8 cellular contexts compared by ENCODE assay signal in the genomic region with DNA sequence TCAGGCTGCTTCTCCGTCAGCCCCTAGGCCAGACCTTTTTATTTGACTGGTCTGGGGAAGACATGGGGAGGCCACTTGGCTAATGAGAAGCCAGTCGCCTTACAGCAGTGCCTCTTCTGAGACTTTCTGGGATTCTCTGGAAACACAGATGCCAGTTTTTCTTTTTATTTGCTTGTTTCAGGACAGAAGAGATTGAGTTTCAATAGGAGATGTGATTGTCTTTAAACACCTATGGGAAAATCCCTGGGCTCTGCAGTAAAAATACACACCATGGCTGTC. TPM values are rescaled to one million over a fixed set of nuclear protein-coding genes. Genes with fewer than 3 reads are reported as not detected.
DNase-seq lines count a peak whose midpoint lies in the region; ATAC-seq, FAIRE-seq and TF ChIP-seq lines count a peak whose summit lies in the region.

No MANE protein-coding gene starts in this region.

- peaks cover 3% of the 10 kb centered on the region for H3K27me3 ChIP-seq in astrocyte (ENCODE audit: insufficient read depth, low read length)
- H3K27me3 ChIP-seq in mucosa of stomach (ENCODE audit: control insufficient read depth, insufficient read depth, low read length) = no peaks in the 10 kb centered on the region
- H3K27me3 ChIP-seq in tibial nerve = no peaks in the 10 kb centered on the region
- peaks cover 53% of the 10 kb centered on the region for H3K27me3 ChIP-seq in PC-3 (ENCODE audit: low read length)

- H3K79me2 ChIP-seq in astrocyte (ENCODE audit: insufficient read depth, low read length) (no peaks in the 10 kb centered on the region), PC-3 (ENCODE audit: low read length) (no peaks in the 10 kb centered on the region)

- CTCF ChIA-PET in activated naive CD4-positive, alpha-beta T cell treated with anti-CD3 and anti-CD28 coated beads, Interleukin-2, amount 10 ng/mL, durations not matched to agents 7 days and 5 days (lab: Charles Lee) = interaction anchor here (0.7 to 7.8 kb wide), 9 partner anchors 13 to 198 kb away, joined by 3 to 71 read pairs (median 12); no protein-coding TSS in a partner anchor
- CTCF ChIA-PET in PC-3 (lab: Charles Lee) = interaction anchor here (0.5 to 0.6 kb wide), 2 partner anchors 30 to 51 kb away, joined by 3 read pairs; no protein-coding TSS in a partner anchor

- TF ChIP-seq POLR2A in tibial nerve (IDR thresholded peaks at IDR 0.05) = no peak

- H3F3A ChIP-seq in PC-3 (ENCODE audit: low read length, unreplicated experiment) = no peaks in the 10 kb centered on the region

- H3K27ac ChIP-seq in astrocyte (ENCODE audit: low read depth, low read length) (no peak overlapping the region), tibial nerve (peak overlapping the region; percentile 96 to 99 (median 97)), PC-3 (ENCODE audit: low read length) (no peak overlapping the region)

- no peak for TF ChIP-seq EP300 in tibial nerve (IDR thresholded peaks at IDR 0.05)

- no peak for DNase-seq in activated naive CD4-positive, alpha-beta T cell treated with anti-CD3 and anti-CD28 coated beads, Interleukin-2, amount 10 ng/mL, durations not matched to agents 7 days and 5 days
- no peak for DNase-seq in activated naive CD4-positive, alpha-beta T cell treated with Interleukin-2 at 50 U/mL for 16 hours
- DNase-seq in astrocyte (ENCODE audit: low read depth) (no peak), tibial nerve (ENCODE audit: low spot score in 2 of 2) (no peak), PC-3 (no peak), NCI-H526 treated with DMSO at 0.1 percent for 48 hours (lab: John Stamatoyannopoulos, UW) (no peak)

- FAIRE-seq in astrocyte (lab: Jason Lieb, UNC) = no peak

- H2AFZ ChIP-seq in astrocyte (ENCODE audit: low read depth, low read length) (no peak overlapping the region), PC-3 (ENCODE audit: low read length) (no peak overlapping the region)

- H3K4me3 ChIP-seq in astrocyte (ENCODE audit: insufficient read depth, low read depth, low read length) = no peak overlapping the region
- H3K4me3 ChIP-seq in mucosa of stomach (ENCODE audit: low read length) = peak overlapping the region; percentile 21
- peak overlapping the region; percentile 16 to 31 (median 24) for H3K4me3 ChIP-seq in tibial nerve
- H3K4me3 ChIP-seq in PC-3 (ENCODE audit: low read length) = no peak overlapping the region

- POLR2A ChIA-PET in PC-3 (lab: Charles Lee; ENCODE audit: unreplicated experiment) = no interaction called here

- peak overlapping the region; percentile 76 for H3K4me3 Mint-ChIP-seq in activated naive CD4-positive, alpha-beta T cell treated with anti-CD3 and anti-CD28 coated beads, Interleukin-2, amount 10 ng/mL, durations not matched to agents 7 days and 5 days
- H3K4me3 Mint-ChIP-seq in astrocyte (ENCODE audit: unreplicated experiment) = no peak overlapping the region

- H3K9me3 ChIP-seq in astrocyte (ENCODE audit: insufficient read depth, low read depth, low read length) = no peaks in the 10 kb centered on the region
- no peaks in the 10 kb centered on the region for H3K9me3 ChIP-seq in mucosa of stomach (ENCODE audit: control insufficient read depth, low read length)
- no peaks in the 10 kb centered on the region for H3K9me3 ChIP-seq in tibial nerve
- no peaks in the 10 kb centered on the region for H3K9me3 ChIP-seq in PC-3 (ENCODE audit: low read length)

- no TSS peak for BruUV-seq in PC-3 (replicated peaks; lab: Mats Ljungman, UMichigan)

- peak overlapping the region; percentile 100 for H3K27ac Mint-ChIP-seq in activated naive CD4-positive, alpha-beta T cell treated with anti-CD3 and anti-CD28 coated beads, Interleukin-2, amount 10 ng/mL, durations not matched to agents 7 days and 5 days
- peak overlapping the region; percentile 77 for H3K27ac Mint-ChIP-seq in astrocyte (ENCODE audit: unreplicated experiment)

- H4K20me1 ChIP-seq in astrocyte (ENCODE audit: insufficient read depth, low read length) = no peaks in the 10 kb centered on the region
- no peaks in the 10 kb centered on the region for H4K20me1 ChIP-seq in PC-3 (ENCODE audit: low read length)

- H3K9ac ChIP-seq in astrocyte (ENCODE audit: low read length) (peak overlapping the region; percentile 64), mucosa of stomach (ENCODE audit: low read length) (peak overlapping the region; percentile 75), PC-3 (ENCODE audit: low read length) (no peak overlapping the region)

- WGBS in tibial nerve, 2 donors = 40 to 43% methylated on average over 2 of the region's 2 CpGs

- no peaks in the 10 kb centered on the region for H3K9me2 ChIP-seq in PC-3 (replicated peaks; ENCODE audit: low read length)

- no peaks in the 10 kb centered on the region for H3K27me3 Mint-ChIP-seq in activated naive CD4-positive, alpha-beta T cell treated with anti-CD3 and anti-CD28 coated beads, Interleukin-2, amount 10 ng/mL, durations not matched to agents 7 days and 5 days
- H3K27me3 Mint-ChIP-seq in astrocyte (ENCODE audit: low read depth, unreplicated experiment) = peaks cover 14% of the 10 kb centered on the region

- TF ChIP-seq CTCF in astrocyte (IDR thresholded peaks at IDR 0.05; ENCODE audit: insufficient read depth, low read depth, low read length) = no peak
- no peak for TF ChIP-seq CTCF in tibial nerve (IDR thresholded peaks at IDR 0.05)
- TF ChIP-seq CTCF in PC-3 (conservative IDR thresholded peaks at IDR 0.05; ENCODE audit: low read depth, low read length) = no peak

- no peaks in the 10 kb centered on the region for H3K36me3 Mint-ChIP-seq in activated naive CD4-positive, alpha-beta T cell treated with anti-CD3 and anti-CD28 coated beads, Interleukin-2, amount 10 ng/mL, durations not matched to agents 7 days and 5 days
- H3K36me3 Mint-ChIP-seq in astrocyte (ENCODE audit: low read depth, unreplicated experiment) = no peaks in the 10 kb centered on the region

- intact Hi-C loops in PC-3 (cut with micrococcal nuclease) = no loop called here

- ATAC-seq in PC-3 (no peak), GM21786 (IDR thresholded peaks at IDR 0.05; ENCODE audit: unreplicated experiment) (no peak)

- peaks cover 8% of the 10 kb centered on the region for H3K4me1 ChIP-seq in astrocyte (ENCODE audit: insufficient read depth, low read length)
- peaks cover 68% of the 10 kb centered on the region for H3K4me1 ChIP-seq in mucosa of stomach (ENCODE audit: control insufficient read depth, insufficient read depth, low read length)
- peaks cover 0 to 60% (median 52%) of the 10 kb centered on the region in 4 donors for H3K4me1 ChIP-seq in tibial nerve
- no peaks in the 10 kb centered on the region; the same call in 1 of the 2 replicates for H3K4me1 ChIP-seq in PC-3 (ENCODE audit: insufficient read depth, low read length)

- peaks cover 79% of the 10 kb centered on the region for H3K4me1 Mint-ChIP-seq in activated naive CD4-positive, alpha-beta T cell treated with anti-CD3 and anti-CD28 coated beads, Interleukin-2, amount 10 ng/mL, durations not matched to agents 7 days and 5 days
- peaks cover 5% of the 10 kb centered on the region for H3K4me1 Mint-ChIP-seq in astrocyte (ENCODE audit: low read depth, unreplicated experiment)

- no peaks in the 10 kb centered on the region for H3K9me3 Mint-ChIP-seq in activated naive CD4-positive, alpha-beta T cell treated with anti-CD3 and anti-CD28 coated beads, Interleukin-2, amount 10 ng/mL, durations not matched to agents 7 days and 5 days
- no peaks in the 10 kb centered on the region for H3K9me3 Mint-ChIP-seq in astrocyte (ENCODE audit: unreplicated experiment)

- H3K36me3 ChIP-seq in astrocyte (ENCODE audit: insufficient read depth, low read length) (no peaks in the 10 kb centered on the region), mucosa of stomach (ENCODE audit: control insufficient read depth, insufficient read depth, low read length) (no peaks in the 10 kb centered on the region), tibial nerve (no peaks in the 10 kb centered on the region), PC-3 (ENCODE audit: low read depth, low read length) (no peaks in the 10 kb centered on the region)

- peak overlapping the region; percentile 79 for H3K4me2 ChIP-seq in astrocyte (ENCODE audit: low read length)
- no peak overlapping the region for H3K4me2 ChIP-seq in PC-3 (ENCODE audit: low read length)

RNA-seq across cellular contexts. Expression of gene BTG2, which starts 15.4 kb away (rescaled TPM):
- total RNA-seq in astrocyte (46.4 and 58.3 TPM in 2 replicates), tibial nerve (100 to 1,000 TPM; 153 to 208 (median 177) TPM), PC-3 (2014; rRNA removed) (2.2 and 2.4 TPM in 2 replicates)

Comparison
In these comparisons a context has a peak if more than half of its experiments do, and no peak if none do; other contexts are left out.
1. H3K27ac ChIP-seq: peak in tibial nerve (4 of 4); none in astrocyte (single experiment) and PC-3 (single experiment).
2. H3K4me3 ChIP-seq: peak in mucosa of stomach (single experiment) and tibial nerve (4 of 4); none in astrocyte (single experiment) and PC-3 (single experiment).
3. RNA of gene BTG2, which starts 15.4 kb away (total RNA-seq): 153 to 208 TPM in tibial nerve and 46.4 to 58.3 TPM in astrocyte; 2.2 to 2.4 TPM in PC-3; every median in the first group is over 10 times any median in the second.